In the genomic region with DNA sequence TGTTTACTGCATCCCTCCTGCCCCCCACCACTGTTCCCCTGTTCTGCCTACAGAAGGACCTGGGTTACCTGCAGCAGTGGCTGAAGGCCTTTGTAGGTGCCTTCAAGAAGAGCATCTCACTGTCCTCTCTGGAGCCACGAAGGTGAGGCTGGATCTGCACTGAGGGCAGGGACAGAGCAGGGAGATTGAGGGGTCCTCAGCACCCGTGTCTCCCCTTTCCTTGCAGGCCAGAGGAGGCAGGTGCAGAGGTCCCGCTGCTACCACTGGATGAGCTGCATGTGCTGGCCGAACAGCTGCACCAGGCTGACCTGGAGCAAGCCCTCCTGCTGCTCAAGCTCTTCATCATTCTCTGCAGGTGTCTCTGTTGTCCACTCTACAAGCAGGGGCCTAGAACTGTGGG, we compare ENCODE assay signal across 14 cellular contexts. TPM values are rescaled to one million over a fixed set of nuclear protein-coding genes. Genes with fewer than 3 reads are reported as not detected.
DNase-seq lines count a peak whose midpoint lies in the region; ATAC-seq and TF ChIP-seq lines count a peak whose summit lies in the region.
"Had no signal": no experiment of that assay in that cellular context is flagged by ENCODE, and none has a peak within 500 bp of the region (broad histone marks: within the 10 kb centered on the region; RNA-seq: fewer than 3 reads in every experiment).

No MANE protein-coding gene starts in this region.

- H4K20me1 ChIP-seq in BLaER1 (no peaks in the 10 kb centered on the region), GM23338 (replicated peaks; ENCODE audit: insufficient read depth) (no peaks in the 10 kb centered on the region; the same call in 1 of the 2 replicates)

- 0 out of 2 replicates have a peak, but pooled peaks cover 4% of the 10 kb centered on the region for H3F3A ChIP-seq in GM23338 (replicated peaks; ENCODE audit: low read depth)

- no peaks in the 10 kb centered on the region for H3K27me3 ChIP-seq in BLaER1
- H3K27me3 ChIP-seq in GM23338 (ENCODE audit: insufficient read depth) = no peaks in the 10 kb centered on the region
- H3K27me3 ChIP-seq: breast epithelium, gastroesophageal sphincter, MG63 had no signal

- ATAC-seq in GM23338 = no peak
- no peak for ATAC-seq in memory B cell (ENCODE audit: low read depth)
- ATAC-seq in GM19035 (IDR thresholded peaks at IDR 0.05; ENCODE audit: unreplicated experiment) = no peak

- CTCF ChIA-PET in activated CD4-positive, alpha-beta memory T cell treated with anti-CD3 and anti-CD28 coated beads for 36 hours (lab: Charles Lee) = no interaction called here

- intact Hi-C loops in activated CD4-positive, alpha-beta memory T cell treated with anti-CD3 and anti-CD28 coated beads for 36 hours (cut with micrococcal nuclease) = no loop called here

- H3K4me3 Mint-ChIP-seq in GM23338 (no peak overlapping the region), memory B cell (peak overlapping the region; percentile 66)
- H3K4me3 Mint-ChIP-seq in activated CD4-positive, alpha-beta memory T cell treated with anti-CD3 and anti-CD28 coated beads for 36 hours = peak overlapping the region; percentile 79

- peaks cover 93% of the 10 kb centered on the region for H3K4me1 ChIP-seq in BLaER1
- H3K4me1 ChIP-seq in GM23338 (ENCODE audit: insufficient read depth) = peaks cover 12% of the 10 kb centered on the region
- H3K4me1 ChIP-seq: breast epithelium had no signal

- H3K79me2 ChIP-seq in GM23338 (replicated peaks; ENCODE audit: insufficient read depth) = no peaks in the 10 kb centered on the region

- H3K27me3 Mint-ChIP-seq in GM23338 (ENCODE audit: insufficient read depth, low read depth, poor library complexity) (peaks cover 10% of the 10 kb centered on the region), memory B cell (no peaks in the 10 kb centered on the region)
- H3K27me3 Mint-ChIP-seq in activated CD4-positive, alpha-beta memory T cell treated with anti-CD3 and anti-CD28 coated beads for 36 hours = no peaks in the 10 kb centered on the region

- POLR2A ChIA-PET in activated CD4-positive, alpha-beta memory T cell treated with anti-CD3 and anti-CD28 coated beads for 36 hours (lab: Charles Lee) = interaction anchor here (1.4 to 1.7 kb wide), 2 partner anchors 42 to 392 kb away, joined by 4 read pairs; no protein-coding TSS in a partner anchor

- H3K9me2 ChIP-seq in GM23338 (ENCODE audit: insufficient read depth) = 0 out of 2 replicates have a peak, but pooled peaks cover 4% of the 10 kb centered on the region
- H3K9me2 ChIP-seq: SK-N-SH had no signal

- no peak overlapping the region for H2AFZ ChIP-seq in GM23338

- H3K4me3 ChIP-seq in BLaER1 (no peak overlapping the region), GM23338 (no peak overlapping the region)
- H3K4me3 ChIP-seq: MG63 had no signal

- H3K36me3 Mint-ChIP-seq in GM23338 (ENCODE audit: low read depth) (peaks cover 6% of the 10 kb centered on the region; the same call in 1 of the 3 replicates), memory B cell (no peaks in the 10 kb centered on the region)
- peaks cover 7% of the 10 kb centered on the region for H3K36me3 Mint-ChIP-seq in activated CD4-positive, alpha-beta memory T cell treated with anti-CD3 and anti-CD28 coated beads for 36 hours

- H3K27ac Mint-ChIP-seq in GM23338 (peak overlapping the region; percentile 56; the same call in 1 of the 2 replicates), memory B cell (peak overlapping the region; percentile 98)
- peak overlapping the region; percentile 96 for H3K27ac Mint-ChIP-seq in activated CD4-positive, alpha-beta memory T cell treated with anti-CD3 and anti-CD28 coated beads for 36 hours

- H3K4me1 Mint-ChIP-seq in GM23338 (peaks cover 36% of the 10 kb centered on the region), memory B cell (peaks cover 60% of the 10 kb centered on the region)
- H3K4me1 Mint-ChIP-seq in activated CD4-positive, alpha-beta memory T cell treated with anti-CD3 and anti-CD28 coated beads for 36 hours (ENCODE audit: low read depth) = peaks cover 69% of the 10 kb centered on the region

- H3K9me3 ChIP-seq in BLaER1 = no peaks in the 10 kb centered on the region
- H3K9me3 ChIP-seq: breast epithelium, gastroesophageal sphincter, MG63, SK-N-SH had no signal

- peak overlapping the region; percentile 3; the same call in 1 of the 2 replicates for H3K9ac ChIP-seq in BLaER1
- H3K9ac ChIP-seq: SK-N-SH had no signal

- TF ChIP-seq CTCF in GM23338 (conservative IDR thresholded peaks at IDR 0.05; ENCODE audit: low read depth in 2 of 2) = no peak

- peak overlapping the region; percentile 91 for H3K27ac ChIP-seq in BLaER1
- H3K27ac ChIP-seq in GM23338 (ENCODE audit: low read depth) = no peak overlapping the region

- H3K4me2 ChIP-seq in BLaER1 = peak overlapping the region; percentile 97
- H3K4me2 ChIP-seq in GM23338 = no peak overlapping the region; the same call in 1 of the 2 replicates
- H3K4me2 ChIP-seq: SK-N-SH had no signal

- DNase-seq in GM23338 (ENCODE audit: low spot score) (no peak), memory B cell (ENCODE audit: low spot score in 2 of 2) (no peak), HUDEP-2 (lab: John Stamatoyannopoulos, UW; ENCODE audit: unreplicated experiment in 76 of 76) (no peak), NCI-H2227 treated with DMSO at 0.1 percent for 48 hours (lab: John Stamatoyannopoulos, UW) (no peak), kidney tubule cell (ENCODE audit: low spot score) (no peak)
- DNase-seq in activated CD4-positive, alpha-beta memory T cell treated with anti-CD3 and anti-CD28 coated beads for 36 hours = no peak
- DNase-seq: activated effector memory CD4-positive, alpha-beta T cell treated with Interleukin-2 at 50 U/mL for 16 hours; MG63; NCI-H2171; SK-N-SH had no signal

- H3K9me3 Mint-ChIP-seq in GM23338 = no peaks in the 10 kb centered on the region; the same call in 2 of the 3 replicates
- H3K9me3 Mint-ChIP-seq in activated CD4-positive, alpha-beta memory T cell treated with anti-CD3 and anti-CD28 coated beads for 36 hours = no peaks in the 10 kb centered on the region
- no peaks in the 10 kb centered on the region for H3K9me3 Mint-ChIP-seq in memory B cell

- H3K36me3 ChIP-seq in BLaER1 = peaks cover 62% of the 10 kb centered on the region
- H3K36me3 ChIP-seq in GM23338 (ENCODE audit: insufficient read depth) = no peaks in the 10 kb centered on the region
- H3K36me3 ChIP-seq: breast epithelium, MG63 had no signal

TF ChIP-seq in GM23338, 12 proteins besides CTCF, POLR2A, EP300 and RAD21 (continues in another document):
- TF ChIP-seq CREB1 (CRISPR knock-in tag; IDR thresholded peaks at IDR 0.05; ENCODE audit: low read depth) (no peak), EZH2 (IDR thresholded peaks at IDR 0.05; ENCODE audit: low read depth, unreplicated experiment) (no peak), STAT1 (IDR thresholded peaks at IDR 0.05; ENCODE audit: unreplicated experiment) (no peak), ETS1 (IDR thresholded peaks at IDR 0.05) (no peak), POLR2AphosphoS5 (IDR thresholded peaks at IDR 0.05; ENCODE audit: low read depth) (no peak), ZNF331 (CRISPR knock-in tag; IDR thresholded peaks at IDR 0.05; ENCODE audit: low read depth) (no peak)

RNA-seq across cellular contexts. Expression of gene NBEAL2, which starts 9.2 kb away (rescaled TPM):
- total RNA-seq in GM23338 (2014; rRNA removed; shearing (Covaris generic)) = 66.1 and 79.9 TPM in 2 replicates
- polyA plus RNA-seq in GM23338 (2016; fragmentation: Nextera tagmentation; extraction: Ambion mirVana) = 13.5 and 14.0 TPM in 2 replicates
- total RNA-seq in activated CD4-positive, alpha-beta memory T cell treated with anti-CD3 and anti-CD28 coated beads for 36 hours = 100 to 1,000 TPM; 114 to 117 TPM

RNA-seq across cellular contexts. Expression of gene CCDC12, which starts 12.1 kb away (rescaled TPM):
- total RNA-seq in GM23338 (2014; rRNA removed; shearing (Covaris generic)) = 35.1 and 42.9 TPM in 2 replicates
- polyA plus RNA-seq in GM23338 (2016; fragmentation: Nextera tagmentation; extraction: Ambion mirVana) = 133 and 136 TPM in 2 replicates
- total RNA-seq in activated CD4-positive, alpha-beta memory T cell treated with anti-CD3 and anti-CD28 coated beads for 36 hours = 10 to 100 TPM; 44.3 to 49.9 TPM
